ENCODE assay signal across 24 cellular contexts in the genomic region with DNA sequence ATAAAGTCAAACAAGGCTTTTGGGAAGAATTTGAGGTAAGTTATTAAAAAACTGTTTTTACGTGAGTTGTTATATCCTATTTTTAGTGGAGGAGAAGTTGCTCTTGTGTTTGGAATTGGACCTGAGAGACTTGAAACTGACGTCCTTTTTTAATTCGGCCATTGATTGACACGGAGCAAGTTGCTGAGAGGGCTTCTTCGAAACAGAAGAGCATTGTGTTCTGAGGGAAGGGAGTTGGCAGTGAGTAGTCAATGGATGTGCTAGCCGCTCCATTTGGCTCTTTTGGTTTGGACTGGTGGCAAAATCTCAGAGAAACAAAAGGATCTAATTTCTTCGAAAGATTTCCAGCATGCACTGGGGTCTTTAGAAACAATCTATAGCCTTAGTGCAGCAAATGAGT. TPM values are rescaled to one million over a fixed set of nuclear protein-coding genes. Genes with fewer than 3 reads are reported as not detected.
A peak's percentile ranks its signal among the peaks of the same experiment; 100 is the strongest.
DNase-seq lines count a peak whose midpoint lies in the region; ATAC-seq lines count a peak whose summit lies in the region.
"Had no signal": no experiment of that assay in that cellular context is flagged by ENCODE, and none has a peak within 500 bp of the region (broad histone marks: within the 10 kb centered on the region; RNA-seq: fewer than 3 reads in every experiment).

No MANE protein-coding gene starts in this region.

- ATAC-seq in stimulated activated memory B cell treated with anti-CD40 and anti-IgM and Interleukin-4, amounts not matched to agents 10 μg/mL and 1 μg/mL and 100 μg/mL, for 72 hours, result no peak
- ATAC-seq: A549 had no signal

- peaks cover 71% of the 10 kb centered on the region for H3K36me3 Mint-ChIP-seq in stimulated activated memory B cell treated with anti-CD40 and anti-IgM and Interleukin-4, amounts not matched to agents 10 μg/mL and 1 μg/mL and 100 μg/mL, for 72 hours

- no peaks in the 10 kb centered on the region for H3K9me3 Mint-ChIP-seq in stimulated activated memory B cell treated with anti-CD40 and anti-IgM and Interleukin-4, amounts not matched to agents 10 μg/mL and 1 μg/mL and 100 μg/mL, for 72 hours
- H3K9me3 Mint-ChIP-seq: CD4-positive, CD25-positive, alpha-beta regulatory T cell; HFFc6 had no signal

- H3K27ac Mint-ChIP-seq in stimulated activated memory B cell treated with anti-CD40 and anti-IgM and Interleukin-4, amounts not matched to agents 10 μg/mL and 1 μg/mL and 100 μg/mL, for 72 hours, result no peak overlapping the region
- H3K27ac Mint-ChIP-seq: CD4-positive, CD25-positive, alpha-beta regulatory T cell; HFFc6 had no signal

- peak; percentile 17 for DNase-seq in G401 (ENCODE audit: low spot score)
- DNase-seq in caudate nucleus (lab: John Stamatoyannopoulos, UW), result peak in 34 of 61 donors; percentile 2 to 70 (median 18)
- DNase-seq in hippocampal formation (lab: John Stamatoyannopoulos, UW), result peak; percentile 44 to 86
- peak in 32 of 49 donors; percentile 0 to 80 (median 23) for DNase-seq in substantia nigra (lab: John Stamatoyannopoulos, UW)
- no peak for DNase-seq in UCSD-AML1 (lab: John Stamatoyannopoulos, UW; ENCODE audit: unreplicated experiment)
- no peak for DNase-seq in SW 1271 (lab: John Stamatoyannopoulos, UW)
- no peak for DNase-seq in middle frontal gyrus (ENCODE audit: extremely low spot score, low spot score)
- DNase-seq: BE2C; CD4-positive, CD25-positive, alpha-beta regulatory T cell; COR-L47; DMS79; H7; HFFc6; IMR-90; NCI-H1105; NCI-H2081; NCI-H2171 treated with DMSO at 0.1 percent for 48 hours; NCI-H446; NCI-H526; OCI-M1; SJCRH30 had no signal

- no peaks in the 10 kb centered on the region for H3K4me1 Mint-ChIP-seq in stimulated activated memory B cell treated with anti-CD40 and anti-IgM and Interleukin-4, amounts not matched to agents 10 μg/mL and 1 μg/mL and 100 μg/mL, for 72 hours

- H3K27me3 Mint-ChIP-seq in stimulated activated memory B cell treated with anti-CD40 and anti-IgM and Interleukin-4, amounts not matched to agents 10 μg/mL and 1 μg/mL and 100 μg/mL, for 72 hours, result no peaks in the 10 kb centered on the region
- H3K27me3 Mint-ChIP-seq: CD4-positive, CD25-positive, alpha-beta regulatory T cell had no signal

- H3K27ac ChIP-seq in caudate nucleus (ENCODE audit: low read depth, low read length) (no peak overlapping the region), substantia nigra (ENCODE audit: low read depth, low read length, poor library complexity, severe bottlenecking) (no peak overlapping the region)
- H3K27ac ChIP-seq: A549, KMS-11, SJCRH30 had no signal

- no peak overlapping the region for H3K4me3 Mint-ChIP-seq in stimulated activated memory B cell treated with anti-CD40 and anti-IgM and Interleukin-4, amounts not matched to agents 10 μg/mL and 1 μg/mL and 100 μg/mL, for 72 hours
- H3K4me3 Mint-ChIP-seq: CD4-positive, CD25-positive, alpha-beta regulatory T cell; HFFc6 had no signal

- in situ Hi-C loops in G401 (cut with HindIII; ENCODE audit: low sequenced_read_pairs), result no loop called here

RNA-seq across cellular contexts. Expression of a gene that starts 37.3 kb away (rescaled TPM):
- total RNA-seq in G401 (2014; rRNA removed; shearing (Covaris generic)), result 21.3 and 39.9 TPM in 2 replicates

RNA-seq across cellular contexts. Expression of a gene that starts 46.6 kb away (rescaled TPM):
- total RNA-seq in G401 (2014; rRNA removed; shearing (Covaris generic)), result 2,428 and 2,919 TPM in 2 replicates

Comparison
In these comparisons a context has a peak if more than half of its experiments do, and no peak if none do; other contexts are left out.
1. DNase-seq: peak in G401 (single experiment), caudate nucleus (34 of 61), hippocampal formation (2 of 2) and substantia nigra (32 of 49); none in UCSD-AML1 (single experiment), SW 1271 (0 of 2) and middle frontal gyrus (single experiment).